ENCODE assay signal across 1 cellular context in the genomic region with DNA sequence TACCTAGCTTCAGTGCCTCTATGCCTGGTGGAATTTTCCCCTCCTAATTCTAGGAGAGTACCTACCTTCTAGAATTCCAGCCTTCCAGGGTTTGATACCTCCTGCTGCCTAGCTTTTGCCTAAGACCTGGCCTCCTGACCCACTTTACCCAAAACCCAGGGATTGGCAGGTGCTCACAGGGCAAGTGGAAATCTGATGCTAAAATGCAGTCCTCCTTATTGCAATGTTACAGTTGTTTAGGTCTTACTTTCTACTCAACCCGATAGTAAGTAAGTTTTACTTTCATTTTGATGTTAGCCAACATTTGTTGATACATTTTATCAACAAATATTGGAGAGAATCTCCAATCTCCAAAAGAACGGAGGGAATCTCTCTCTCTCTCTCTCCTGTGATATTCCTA.
TF ChIP-seq lines count a peak whose summit lies in the region.

No MANE protein-coding gene starts in this region.

TF ChIP-seq in H1, 55 proteins besides CTCF, POLR2A, EP300 and RAD21 (continued from another document):
- TF ChIP-seq, protein P1, sequence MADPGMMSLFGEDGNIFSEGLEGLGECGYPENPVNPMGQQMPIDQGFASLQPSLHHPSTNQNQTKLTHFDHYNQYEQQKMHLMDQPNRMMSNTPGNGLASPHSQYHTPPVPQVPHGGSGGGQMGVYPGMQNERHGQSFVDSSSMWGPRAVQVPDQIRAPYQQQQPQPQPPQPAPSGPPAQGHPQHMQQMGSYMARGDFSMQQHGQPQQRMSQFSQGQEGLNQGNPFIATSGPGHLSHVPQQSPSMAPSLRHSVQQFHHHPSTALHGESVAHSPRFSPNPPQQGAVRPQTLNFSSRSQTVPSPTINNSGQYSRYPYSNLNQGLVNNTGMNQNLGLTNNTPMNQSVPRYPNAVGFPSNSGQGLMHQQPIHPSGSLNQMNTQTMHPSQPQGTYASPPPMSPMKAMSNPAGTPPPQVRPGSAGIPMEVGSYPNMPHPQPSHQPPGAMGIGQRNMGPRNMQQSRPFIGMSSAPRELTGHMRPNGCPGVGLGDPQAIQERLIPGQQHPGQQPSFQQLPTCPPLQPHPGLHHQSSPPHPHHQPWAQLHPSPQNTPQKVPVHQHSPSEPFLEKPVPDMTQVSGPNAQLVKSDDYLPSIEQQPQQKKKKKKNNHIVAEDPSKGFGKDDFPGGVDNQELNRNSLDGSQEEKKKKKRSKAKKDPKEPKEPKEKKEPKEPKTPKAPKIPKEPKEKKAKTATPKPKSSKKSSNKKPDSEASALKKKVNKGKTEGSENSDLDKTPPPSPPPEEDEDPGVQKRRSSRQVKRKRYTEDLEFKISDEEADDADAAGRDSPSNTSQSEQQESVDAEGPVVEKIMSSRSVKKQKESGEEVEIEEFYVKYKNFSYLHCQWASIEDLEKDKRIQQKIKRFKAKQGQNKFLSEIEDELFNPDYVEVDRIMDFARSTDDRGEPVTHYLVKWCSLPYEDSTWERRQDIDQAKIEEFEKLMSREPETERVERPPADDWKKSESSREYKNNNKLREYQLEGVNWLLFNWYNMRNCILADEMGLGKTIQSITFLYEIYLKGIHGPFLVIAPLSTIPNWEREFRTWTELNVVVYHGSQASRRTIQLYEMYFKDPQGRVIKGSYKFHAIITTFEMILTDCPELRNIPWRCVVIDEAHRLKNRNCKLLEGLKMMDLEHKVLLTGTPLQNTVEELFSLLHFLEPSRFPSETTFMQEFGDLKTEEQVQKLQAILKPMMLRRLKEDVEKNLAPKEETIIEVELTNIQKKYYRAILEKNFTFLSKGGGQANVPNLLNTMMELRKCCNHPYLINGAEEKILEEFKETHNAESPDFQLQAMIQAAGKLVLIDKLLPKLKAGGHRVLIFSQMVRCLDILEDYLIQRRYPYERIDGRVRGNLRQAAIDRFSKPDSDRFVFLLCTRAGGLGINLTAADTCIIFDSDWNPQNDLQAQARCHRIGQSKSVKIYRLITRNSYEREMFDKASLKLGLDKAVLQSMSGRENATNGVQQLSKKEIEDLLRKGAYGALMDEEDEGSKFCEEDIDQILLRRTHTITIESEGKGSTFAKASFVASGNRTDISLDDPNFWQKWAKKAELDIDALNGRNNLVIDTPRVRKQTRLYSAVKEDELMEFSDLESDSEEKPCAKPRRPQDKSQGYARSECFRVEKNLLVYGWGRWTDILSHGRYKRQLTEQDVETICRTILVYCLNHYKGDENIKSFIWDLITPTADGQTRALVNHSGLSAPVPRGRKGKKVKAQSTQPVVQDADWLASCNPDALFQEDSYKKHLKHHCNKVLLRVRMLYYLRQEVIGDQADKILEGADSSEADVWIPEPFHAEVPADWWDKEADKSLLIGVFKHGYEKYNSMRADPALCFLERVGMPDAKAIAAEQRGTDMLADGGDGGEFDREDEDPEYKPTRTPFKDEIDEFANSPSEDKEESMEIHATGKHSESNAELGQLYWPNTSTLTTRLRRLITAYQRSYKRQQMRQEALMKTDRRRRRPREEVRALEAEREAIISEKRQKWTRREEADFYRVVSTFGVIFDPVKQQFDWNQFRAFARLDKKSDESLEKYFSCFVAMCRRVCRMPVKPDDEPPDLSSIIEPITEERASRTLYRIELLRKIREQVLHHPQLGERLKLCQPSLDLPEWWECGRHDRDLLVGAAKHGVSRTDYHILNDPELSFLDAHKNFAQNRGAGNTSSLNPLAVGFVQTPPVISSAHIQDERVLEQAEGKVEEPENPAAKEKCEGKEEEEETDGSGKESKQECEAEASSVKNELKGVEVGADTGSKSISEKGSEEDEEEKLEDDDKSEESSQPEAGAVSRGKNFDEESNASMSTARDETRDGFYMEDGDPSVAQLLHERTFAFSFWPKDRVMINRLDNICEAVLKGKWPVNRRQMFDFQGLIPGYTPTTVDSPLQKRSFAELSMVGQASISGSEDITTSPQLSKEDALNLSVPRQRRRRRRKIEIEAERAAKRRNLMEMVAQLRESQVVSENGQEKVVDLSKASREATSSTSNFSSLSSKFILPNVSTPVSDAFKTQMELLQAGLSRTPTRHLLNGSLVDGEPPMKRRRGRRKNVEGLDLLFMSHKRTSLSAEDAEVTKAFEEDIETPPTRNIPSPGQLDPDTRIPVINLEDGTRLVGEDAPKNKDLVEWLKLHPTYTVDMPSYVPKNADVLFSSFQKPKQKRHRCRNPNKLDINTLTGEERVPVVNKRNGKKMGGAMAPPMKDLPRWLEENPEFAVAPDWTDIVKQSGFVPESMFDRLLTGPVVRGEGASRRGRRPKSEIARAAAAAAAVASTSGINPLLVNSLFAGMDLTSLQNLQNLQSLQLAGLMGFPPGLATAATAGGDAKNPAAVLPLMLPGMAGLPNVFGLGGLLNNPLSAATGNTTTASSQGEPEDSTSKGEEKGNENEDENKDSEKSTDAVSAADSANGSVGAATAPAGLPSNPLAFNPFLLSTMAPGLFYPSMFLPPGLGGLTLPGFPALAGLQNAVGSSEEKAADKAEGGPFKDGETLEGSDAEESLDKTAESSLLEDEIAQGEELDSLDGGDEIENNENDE (IDR thresholded peaks at IDR 0.05; ENCODE audit: insufficient replicate concordance, low read length), result no peak
- TF ChIP-seq CBX5 (IDR thresholded peaks at IDR 0.05; ENCODE audit: low read depth, low read length), result no peak
- TF ChIP-seq GABPA (IDR thresholded peaks at IDR 0.05; ENCODE audit: borderline replicate concordance, insufficient read depth, low read length), result no peak
- no peak for TF ChIP-seq POLR2AphosphoS5 (IDR thresholded peaks at IDR 0.05; ENCODE audit: low read depth, low read length)
- no peak for TF ChIP-seq SRF (IDR thresholded peaks at IDR 0.05; ENCODE audit: low read depth, low read length)
- TF ChIP-seq BRCA1 (IDR thresholded peaks at IDR 0.05; ENCODE audit: low read depth, low read length), result no peak
- no peak for TF ChIP-seq CHD1 (IDR thresholded peaks at IDR 0.05; ENCODE audit: low read depth, low read length)
- TF ChIP-seq TAF7 (optimal IDR thresholded peaks at IDR 0.05; ENCODE audit: borderline replicate concordance, low read depth, low read length), result no peak
- TF ChIP-seq EGR1 (IDR thresholded peaks at IDR 0.05; ENCODE audit: borderline replicate concordance, low read depth, low read length), result no peak
- no peak for TF ChIP-seq POU5F1 (IDR thresholded peaks at IDR 0.05; ENCODE audit: low read depth, low read length)
- TF ChIP-seq SUZ12 (IDR thresholded peaks at IDR 0.05; ENCODE audit: low read length), result no peak
- TF ChIP-seq CREB1 (IDR thresholded peaks at IDR 0.05), result no peak
- no peak for TF ChIP-seq PHF8 (conservative IDR thresholded peaks at IDR 0.05; ENCODE audit: low read depth, low read length)
- TF ChIP-seq HDAC2 (IDR thresholded peaks at IDR 0.05; ENCODE audit: borderline replicate concordance in 1 of 2, low read depth in 2 of 2, low read length in 2 of 2), result no peak
- no peak for TF ChIP-seq BACH1 (IDR thresholded peaks at IDR 0.05; ENCODE audit: low read length)
